In the genomic region with DNA sequence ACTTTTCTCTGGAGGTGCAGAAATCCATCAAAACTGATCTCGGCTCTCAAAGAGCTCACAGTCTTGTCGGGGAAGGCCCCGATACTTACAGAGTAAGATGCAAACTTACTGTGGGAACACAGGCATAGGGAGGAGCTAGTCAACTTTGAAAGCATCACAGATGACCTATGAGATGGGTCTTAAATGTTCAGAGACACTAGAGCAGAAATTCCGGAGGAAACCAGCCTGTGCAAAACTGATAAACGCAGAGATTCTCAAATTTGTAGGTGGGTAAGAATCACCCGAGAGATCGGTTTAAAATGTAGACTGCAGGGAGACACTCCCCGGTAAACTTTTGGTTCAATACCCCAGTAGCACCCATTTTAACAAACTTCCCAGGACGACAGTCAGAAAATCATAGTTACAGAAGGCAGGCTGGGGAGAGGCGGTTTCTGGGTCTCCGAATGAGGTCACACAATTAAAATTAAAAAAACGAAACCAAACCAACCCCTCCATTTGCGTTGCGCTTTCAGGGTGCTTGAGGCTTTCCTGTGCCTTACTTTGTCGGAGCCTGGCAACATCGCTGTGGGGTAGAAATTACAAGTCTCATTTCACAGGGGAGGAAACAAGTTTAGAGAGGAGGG, we compare ENCODE assay signal across 8 cellular contexts. TPM values are rescaled to one million over a fixed set of nuclear protein-coding genes. Genes with fewer than 3 reads are reported as not detected.
DNase-seq lines count a peak whose midpoint lies in the region; ATAC-seq and TF ChIP-seq lines count a peak whose summit lies in the region.

No MANE protein-coding gene starts in this region.

- H3K27ac Mint-ChIP-seq in CD8-positive, alpha-beta memory T cell = peak overlapping the region; percentile 97 to 100 (median 100)

- peak overlapping the region; percentile 88 for H3K4me3 ChIP-seq in CD8-positive, alpha-beta memory T cell (ENCODE audit: low read length)
- H3K4me3 ChIP-seq in SK-N-MC (peak overlapping the region; percentile 99), lower leg skin (ENCODE audit: low read depth, poor library complexity, severe bottlenecking) (peak overlapping the region; percentile 59)

- no peaks in the 10 kb centered on the region for H3K27me3 ChIP-seq in CD8-positive, alpha-beta memory T cell (ENCODE audit: insufficient read depth, low read length, poor library complexity, severe bottlenecking)

- H3K36me3 Mint-ChIP-seq in CD8-positive, alpha-beta memory T cell = peaks cover 0 to 41% (median 11%) of the 10 kb centered on the region in 3 donors

- peak in 3 of 5 donors; percentile 3 to 73 (median 53) for DNase-seq in CD8-positive, alpha-beta memory T cell
- DNase-seq in SK-N-MC (ENCODE audit: low read depth, low spot score) = peak; percentile 5
- DNase-seq in cerebellar cortex (ENCODE audit: low spot score) = peak; percentile 63
- no peak for DNase-seq in lower leg skin (ENCODE audit: low spot score in 2 of 2)
- DNase-seq in stimulated activated naive CD4-positive, alpha-beta T cell treated with Interleukin-2 at 50 U/mL for 16 hours (lab: John Stamatoyannopoulos, UW) = peak; percentile 73
- DNase-seq in UCSD-AML1 (lab: John Stamatoyannopoulos, UW; ENCODE audit: unreplicated experiment) = no peak

- H3K36me3 ChIP-seq in CD8-positive, alpha-beta memory T cell (ENCODE audit: insufficient read depth, low read length) = no peaks in the 10 kb centered on the region
- peaks cover 29% of the 10 kb centered on the region for H3K36me3 ChIP-seq in SK-N-MC (ENCODE audit: insufficient read depth, low read length)

- peak overlapping the region; percentile 96 for H3K27ac ChIP-seq in CD8-positive, alpha-beta memory T cell (ENCODE audit: low read depth, low read length)
- H3K27ac ChIP-seq in SK-N-MC = peak overlapping the region; percentile 96

- POLR2A ChIA-PET in CD8-positive, alpha-beta memory T cell (lab: Charles Lee) = interaction anchor here (0.7 to 2.8 kb wide), 12 partner anchors 35 to 292 kb away, joined by 3 to 34 read pairs (median 6); a partner anchor contains a TSS

- 1% methylated on average over 16 of the region's 16 CpGs for WGBS in lower leg skin, 2 donors

- H3K4me1 Mint-ChIP-seq in CD8-positive, alpha-beta memory T cell = peaks cover 28 to 42% (median 36%) of the 10 kb centered on the region in 3 donors

- ATAC-seq in GM19025 (IDR thresholded peaks at IDR 0.05; ENCODE audit: low read depth, unreplicated experiment) (peak; percentile 5), HG03159 (IDR thresholded peaks at IDR 0.05; ENCODE audit: unreplicated experiment) (peak; percentile 17)

- CTCF ChIA-PET in CD8-positive, alpha-beta memory T cell (lab: Charles Lee) = interaction anchor here (0.7 to 3.5 kb wide), 8 partner anchors 15 to 129 kb away, joined by 3 to 17 read pairs (median 3); a partner anchor contains a TSS

- H3K27me3 Mint-ChIP-seq in CD8-positive, alpha-beta memory T cell = peaks cover 0 to 4% of the 10 kb centered on the region in 2 donors

- intact Hi-C loops in lower leg skin (cut with DNase I; ENCODE audit: low total_unique reads) = no loop called here

- peak overlapping the region; percentile 94 for H3K9ac ChIP-seq in SK-N-MC (ENCODE audit: insufficient read length)

- no peaks in the 10 kb centered on the region for H3K9me3 Mint-ChIP-seq in CD8-positive, alpha-beta memory T cell

- no peaks in the 10 kb centered on the region for H3K9me3 ChIP-seq in CD8-positive, alpha-beta memory T cell (ENCODE audit: low read length)
- H3K9me3 ChIP-seq in SK-N-MC (ENCODE audit: low read depth, low read length) = no peaks in the 10 kb centered on the region

- H3K4me3 Mint-ChIP-seq in CD8-positive, alpha-beta memory T cell = peak overlapping the region; percentile 89 to 99 (median 96)

- peaks cover 36% of the 10 kb centered on the region for H3K4me1 ChIP-seq in CD8-positive, alpha-beta memory T cell (ENCODE audit: insufficient read depth, low read length)

- no peak for TF ChIP-seq CTCF in lower leg skin (IDR thresholded peaks at IDR 0.05)

- no peak for TF ChIP-seq POLR2A in lower leg skin (IDR thresholded peaks at IDR 0.05)

RNA-seq across cellular contexts. Expression of a gene that starts 0.8 kb away (rescaled TPM):
- 100 to 1,000 TPM; 167 to 168 TPM for total RNA-seq in CD8-positive, alpha-beta memory T cell
- 100 TPM for polyA plus RNA-seq in CD8-positive, alpha-beta memory T cell
- total RNA-seq in lower leg skin = 100 to 1,000 TPM in 1 of 4 donors, 10 to 100 TPM in 3; 64.1 to 102 (median 76.9) TPM

Comparison
In these comparisons a context has a peak if more than half of its experiments do, and no peak if none do; other contexts are left out.
1. DNase-seq: peak in CD8-positive, alpha-beta memory T cell (3 of 5), SK-N-MC (single experiment), cerebellar cortex (single experiment) and stimulated activated naive CD4-positive, alpha-beta T cell treated with Interleukin-2 at 50 U/mL for 16 hours (single experiment); none in lower leg skin (0 of 2) and UCSD-AML1 (single experiment).
2. Peak in every context shown above with its lines, with median percentiles within 50 percentile points of each other: H3K4me3 ChIP-seq.